8 cellular contexts compared by ENCODE assay signal in genomic region chr19:12793290-12794195, GRCh38. TPM values are rescaled to one million over a fixed set of nuclear protein-coding genes. Genes with fewer than 3 reads are reported as not detected.
DNase-seq lines count a peak whose midpoint lies in the region; ATAC-seq and TF ChIP-seq lines count a peak whose summit lies in the region.

No MANE protein-coding gene starts in this region.

- under 1% methylated on average over 81 of the region's 81 CpGs for WGBS in HUES64

- POLR2A ChIA-PET in BJ (lab: Charles Lee), result interaction anchor here (0.6 to 3.6 kb wide), 7 partner anchors 11 to 1292 kb away, joined by 3 to 16 read pairs (median 7); no protein-coding TSS in a partner anchor

- no peaks in the 10 kb centered on the region for H3K9me3 ChIP-seq in HUES64 (ENCODE audit: insufficient read depth, low read depth, low read length)
- no peaks in the 10 kb centered on the region for H3K9me3 ChIP-seq in mucosa of stomach (ENCODE audit: control insufficient read depth, low read length)

- no peaks in the 10 kb centered on the region for H3K9me3 Mint-ChIP-seq in activated T-cell treated with anti-CD3 and anti-CD28 coated beads, Interleukin-2, amount 50 U/mL, for 4 hours

- CTCF ChIA-PET in BJ (lab: Yijun Ruan, JAX), result interaction anchor here (0.6 to 17.9 kb wide), 7 partner anchors 11 to 172 kb away, joined by 3 to 874 read pairs (median 4); partner anchors contain the start of gene HOOK2

- H3K36me3 ChIP-seq in BJ (ENCODE audit: control insufficient read depth, insufficient read depth, low read length) (peaks cover 5% of the 10 kb centered on the region), HUES64 (ENCODE audit: insufficient read depth, low read length) (peaks cover 7% of the 10 kb centered on the region; the same call in 1 of the 2 replicates), mucosa of stomach (ENCODE audit: control insufficient read depth, insufficient read depth, low read length) (no peaks in the 10 kb centered on the region)

- peak; percentile 67 for DNase-seq in BJ (ENCODE audit: low read depth)
- DNase-seq in OCI-M1 (lab: John Stamatoyannopoulos, UW), result peak; percentile 92
- peak; percentile 94 for DNase-seq in activated T-cell treated with anti-CD3 and anti-CD28 coated beads, Interleukin-2, amount 50 U/mL, for 4 hours
- peak; percentile 94 to 98 for DNase-seq in erythroblast (lab: John Stamatoyannopoulos, UW)
- DNase-seq in stimulated activated CD8-positive, alpha-beta memory T cell treated with anti-CD3 and anti-CD28 coated beads, Interleukin-4, amount 100 ng/mL, for 48 hours, result peak; percentile 94

- peaks cover 41% of the 10 kb centered on the region for H3K4me1 Mint-ChIP-seq in activated T-cell treated with anti-CD3 and anti-CD28 coated beads, Interleukin-2, amount 50 U/mL, for 4 hours (ENCODE audit: low read depth)

- H3K9ac ChIP-seq in HUES64 (ENCODE audit: low read depth, low read length) (peak overlapping the region; percentile 87), mucosa of stomach (ENCODE audit: low read length) (peak overlapping the region; percentile 98)

- TF ChIP-seq POLR2A in erythroblast (IDR thresholded peaks at IDR 0.05; ENCODE audit: low read length), result peak; percentile 93

- peaks cover 30% of the 10 kb centered on the region for H3K4me1 ChIP-seq in HUES64 (ENCODE audit: insufficient read depth, low read length)
- peaks cover 43% of the 10 kb centered on the region for H3K4me1 ChIP-seq in mucosa of stomach (ENCODE audit: control insufficient read depth, insufficient read depth, low read length)

- peak overlapping the region; percentile 93 for H3K27ac ChIP-seq in HUES64 (ENCODE audit: low read depth, low read length)

- H3K27me3 ChIP-seq in BJ (ENCODE audit: control insufficient read depth, insufficient read depth, low read length), result no peaks in the 10 kb centered on the region
- peaks cover 28% of the 10 kb centered on the region for H3K27me3 ChIP-seq in HUES64 (ENCODE audit: insufficient read depth, low read length)
- no peaks in the 10 kb centered on the region for H3K27me3 ChIP-seq in mucosa of stomach (ENCODE audit: control insufficient read depth, insufficient read depth, low read length)

- H3K4me3 ChIP-seq in BJ (ENCODE audit: low read depth, low read length) (peak overlapping the region; percentile 94), HUES64 (ENCODE audit: low read length) (peak overlapping the region; percentile 73), mucosa of stomach (ENCODE audit: low read length) (peak overlapping the region; percentile 88)

- peak overlapping the region; percentile 97 for H3K4me3 Mint-ChIP-seq in activated T-cell treated with anti-CD3 and anti-CD28 coated beads, Interleukin-2, amount 50 U/mL, for 4 hours

- H3K36me3 Mint-ChIP-seq in activated T-cell treated with anti-CD3 and anti-CD28 coated beads, Interleukin-2, amount 50 U/mL, for 4 hours (ENCODE audit: insufficient read depth), result peaks cover 5% of the 10 kb centered on the region

- TF ChIP-seq CTCF in BJ (IDR thresholded peaks at IDR 0.05; ENCODE audit: insufficient read depth, low read depth, low read length), result no peak

- peak; percentile 34 for ATAC-seq in GM19328 (IDR thresholded peaks at IDR 0.05; ENCODE audit: unreplicated experiment)
- peak; percentile 33 to 37 for ATAC-seq in activated T-cell treated with anti-CD3 and anti-CD28 coated beads, Interleukin-2, amount 50 U/mL, for 4 hours

- no peaks in the 10 kb centered on the region for H3K27me3 Mint-ChIP-seq in activated T-cell treated with anti-CD3 and anti-CD28 coated beads, Interleukin-2, amount 50 U/mL, for 4 hours (ENCODE audit: low read depth)

RNA-seq across cellular contexts. Expression of gene JUNB, which starts 2.3 kb away (rescaled TPM):
- polyA plus RNA-seq in BJ (2011; rRNA removed), result 36.8 and 49.4 TPM in 2 replicates
- polyA minus RNA-seq in BJ (2011; rRNA and poly(A)+ RNA removed), result 15.3 and 17.3 TPM in 2 replicates
- polyA plus RNA-seq in HUES64 (2013, experiment 1 of 2), result 2.4 TPM
- 3.6 TPM for polyA plus RNA-seq in HUES64 (2013, experiment 2 of 2)
- total RNA-seq in activated T-cell treated with anti-CD3 and anti-CD28 coated beads, Interleukin-2, amount 50 U/mL, for 4 hours, result 100 to 1,000 TPM; 261 to 295 (median 287) TPM

RNA-seq across cellular contexts. Expression of gene PRDX2, which starts 8.1 kb away (rescaled TPM):
- polyA plus RNA-seq in BJ (2011; rRNA removed), result 165 and 267 TPM in 2 replicates
- polyA minus RNA-seq in BJ (2011; rRNA and poly(A)+ RNA removed), result 134 and 154 TPM in 2 replicates
- polyA plus RNA-seq in HUES64 (2013, experiment 1 of 2), result 317 TPM
- polyA plus RNA-seq in HUES64 (2013, experiment 2 of 2), result 333 TPM
- total RNA-seq in activated T-cell treated with anti-CD3 and anti-CD28 coated beads, Interleukin-2, amount 50 U/mL, for 4 hours, result 100 to 1,000 TPM; 185 to 224 (median 211) TPM

RNA-seq across cellular contexts. Expression of gene THSD8, which starts 8.3 kb away (rescaled TPM):
- polyA plus RNA-seq in BJ (2011; rRNA removed), result 0.75 and 2.6 TPM in 2 replicates
- polyA minus RNA-seq in BJ (2011; rRNA and poly(A)+ RNA removed), result 4.6 and 5.3 TPM in 2 replicates
- polyA plus RNA-seq in HUES64 (2013, experiment 1 of 2), result 8.9 TPM
- 15.8 TPM for polyA plus RNA-seq in HUES64 (2013, experiment 2 of 2)
- total RNA-seq in activated T-cell treated with anti-CD3 and anti-CD28 coated beads, Interleukin-2, amount 50 U/mL, for 4 hours, result 10 to 100 TPM; 10.3 to 18.8 (median 12.6) TPM

RNA-seq across cellular contexts. Expression of gene RNASEH2A, which starts 12.8 kb away (rescaled TPM):
- polyA plus RNA-seq in BJ (2011; rRNA removed), result 19.9 and 30.3 TPM in 2 replicates
- 12.1 and 15.4 TPM in 2 replicates for polyA minus RNA-seq in BJ (2011; rRNA and poly(A)+ RNA removed)
- polyA plus RNA-seq in HUES64 (2013, experiment 1 of 2), result 59.2 TPM
- 65.6 TPM for polyA plus RNA-seq in HUES64 (2013, experiment 2 of 2)
- total RNA-seq in activated T-cell treated with anti-CD3 and anti-CD28 coated beads, Interleukin-2, amount 50 U/mL, for 4 hours, result 10 to 100 TPM; 32.3 to 42.7 (median 39.1) TPM

RNA-seq across cellular contexts. Expression of gene HOOK2, which starts 18.2 kb away (rescaled TPM):
- polyA plus RNA-seq in BJ (2011; rRNA removed), result 6.3 and 10.4 TPM in 2 replicates
- 7.0 and 8.1 TPM in 2 replicates for polyA minus RNA-seq in BJ (2011; rRNA and poly(A)+ RNA removed)
- 23.3 TPM for polyA plus RNA-seq in HUES64 (2013, experiment 1 of 2)
- polyA plus RNA-seq in HUES64 (2013, experiment 2 of 2), result 23.0 TPM
- 1 to 10 TPM; 5.9 to 8.4 (median 6.0) TPM for total RNA-seq in activated T-cell treated with anti-CD3 and anti-CD28 coated beads, Interleukin-2, amount 50 U/mL, for 4 hours

Comparison
In these comparisons a context has a peak if more than half of its experiments do, and no peak if none do; other contexts are left out.
1. Peak in every context shown above with its lines: DNase-seq, ATAC-seq, H3K4me3 ChIP-seq and H3K27ac ChIP-seq.